Comparison of ENCODE assay signal across 9 cellular contexts in the genomic region with DNA sequence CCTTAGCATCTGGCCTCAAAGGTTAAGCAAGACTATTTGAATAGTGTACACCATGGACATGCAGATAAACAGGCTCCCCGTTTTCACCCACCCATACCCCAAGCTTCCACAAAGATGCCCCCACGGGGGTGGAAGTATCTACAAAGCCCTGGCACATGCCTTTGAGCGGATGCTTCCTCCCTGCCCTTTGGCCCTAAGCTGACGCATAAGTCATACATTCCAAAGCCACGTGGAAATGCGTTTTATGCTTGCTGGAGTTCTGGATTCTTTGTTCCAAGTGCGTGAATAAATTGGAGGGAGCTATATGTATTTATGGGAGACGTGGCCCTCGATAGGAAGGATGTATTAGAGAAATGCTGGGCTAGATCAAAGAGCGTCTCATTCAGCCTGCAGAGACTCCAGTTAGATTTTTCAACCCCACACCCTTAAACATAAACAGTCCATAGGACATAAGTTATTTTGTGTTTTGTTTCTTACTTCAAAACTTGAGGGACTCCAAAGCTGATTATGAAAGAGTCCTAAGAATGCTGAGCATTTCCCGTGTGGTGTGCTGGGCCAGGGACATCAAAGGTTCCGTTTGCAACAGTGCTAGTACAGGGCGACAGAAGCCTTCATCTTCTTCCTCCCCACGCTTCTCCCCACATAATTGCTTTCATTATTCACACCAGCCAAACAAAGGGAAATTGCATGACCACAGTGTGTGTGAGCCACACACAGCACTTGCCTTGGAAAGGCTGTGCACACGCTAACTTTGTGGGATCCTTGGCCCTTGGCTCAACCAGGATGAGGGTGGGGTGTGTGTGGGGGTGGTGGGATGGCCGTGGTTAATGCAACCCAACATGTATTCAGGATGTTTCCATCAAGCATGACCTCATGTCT.
DNase-seq lines count a peak whose midpoint lies in the region; ATAC-seq and TF ChIP-seq lines count a peak whose summit lies in the region.
"Had no signal": no experiment of that assay in that cellular context is flagged by ENCODE, and none has a peak within 500 bp of the region (broad histone marks: within the 10 kb centered on the region; RNA-seq: fewer than 3 reads in every experiment).

No MANE protein-coding gene starts in this region.

- no peaks in the 10 kb centered on the region for H3K27me3 ChIP-seq in neutrophil

- no peaks in the 10 kb centered on the region for H3K36me3 Mint-ChIP-seq in effector memory CD8-positive, alpha-beta T cell (ENCODE audit: insufficient read depth)

- peak overlapping the region; percentile 59 to 87 for H3K27ac Mint-ChIP-seq in effector memory CD8-positive, alpha-beta T cell
- H3K27ac Mint-ChIP-seq: stimulated activated memory B cell treated with anti-CD40 and anti-IgM and Interleukin-4, amounts not matched to agents 10 μg/mL and 1 μg/mL and 100 μg/mL, for 72 hours had no signal

- H3K36me3 ChIP-seq in neutrophil: peaks cover 12% of the 10 kb centered on the region

- DNase-seq in COLO829 (ENCODE audit: low spot score) (peak; percentile 70), NOMO-1 treated with dmso at 0.1 percent for 144 hours (lab: John Stamatoyannopoulos, UW; ENCODE audit: unreplicated experiment) (peak; percentile 64), NCI-H526 treated with DMSO at 0.1 percent for 48 hours (lab: John Stamatoyannopoulos, UW) (no peak), HuH-7.5 (ENCODE audit: low spot score) (no peak), hypothalamus (lab: John Stamatoyannopoulos, UW) (no peak)
- DNase-seq in effector memory CD8-positive, alpha-beta T cell: no peak

- ATAC-seq in effector memory CD8-positive, alpha-beta T cell (replicated peaks): peak; percentile 80
- no peak for ATAC-seq in GM19351 (IDR thresholded peaks at IDR 0.05; ENCODE audit: unreplicated experiment)
- ATAC-seq: stimulated activated memory B cell treated with anti-CD40 and anti-IgM and Interleukin-4, amounts not matched to agents 10 μg/mL and 1 μg/mL and 100 μg/mL, for 72 hours had no signal

- peak overlapping the region; percentile 82 for H3K27ac ChIP-seq in neutrophil

- peaks cover 18 to 21% of the 10 kb centered on the region in 2 donors for H3K4me1 Mint-ChIP-seq in effector memory CD8-positive, alpha-beta T cell (ENCODE audit: low read depth in 2 of 2)

- H3K9me3 Mint-ChIP-seq in effector memory CD8-positive, alpha-beta T cell: no peaks in the 10 kb centered on the region
- H3K9me3 Mint-ChIP-seq: stimulated activated memory B cell treated with anti-CD40 and anti-IgM and Interleukin-4, amounts not matched to agents 10 μg/mL and 1 μg/mL and 100 μg/mL, for 72 hours had no signal

- H3K27me3 Mint-ChIP-seq in effector memory CD8-positive, alpha-beta T cell: no peaks in the 10 kb centered on the region
- H3K27me3 Mint-ChIP-seq: stimulated activated memory B cell treated with anti-CD40 and anti-IgM and Interleukin-4, amounts not matched to agents 10 μg/mL and 1 μg/mL and 100 μg/mL, for 72 hours had no signal

- TF ChIP-seq CTCF in neutrophil (IDR thresholded peaks at IDR 0.05): no peak

- peak overlapping the region; percentile 29 to 30 for H3K4me3 ChIP-seq in neutrophil (ENCODE audit: low read depth in 1 of 2, low read length in 1 of 2)

- peaks cover 41 to 43% of the 10 kb centered on the region in 2 experiments for H3K4me1 ChIP-seq in neutrophil (ENCODE audit: control insufficient read depth in 1 of 2, insufficient read depth in 1 of 2, low read depth in 1 of 2, low read length in 1 of 2)

- H3K9me3 ChIP-seq in neutrophil: no peaks in the 10 kb centered on the region

- peak overlapping the region; percentile 45 to 56 for H3K4me3 Mint-ChIP-seq in effector memory CD8-positive, alpha-beta T cell
- H3K4me3 Mint-ChIP-seq: stimulated activated memory B cell treated with anti-CD40 and anti-IgM and Interleukin-4, amounts not matched to agents 10 μg/mL and 1 μg/mL and 100 μg/mL, for 72 hours had no signal

Comparison
In these comparisons a context has a peak if more than half of its experiments do, and no peak if none do; other contexts are left out.
1. DNase-seq: peak in COLO829 (single experiment) and NOMO-1 treated with dmso at 0.1 percent for 144 hours (single experiment); none in effector memory CD8-positive, alpha-beta T cell (0 of 3), NCI-H526 treated with DMSO at 0.1 percent for 48 hours (single experiment), HuH-7.5 (single experiment) and hypothalamus (0 of 51).